11 cellular contexts compared by ENCODE assay signal in genomic region chr5:79561525-79561893, GRCh38. TPM values are rescaled to one million over a fixed set of nuclear protein-coding genes. Genes with fewer than 3 reads are reported as not detected.
A peak's percentile ranks its signal among the peaks of the same experiment; 100 is the strongest.
DNase-seq lines count a peak whose midpoint lies in the region; ATAC-seq, FAIRE-seq and TF ChIP-seq lines count a peak whose summit lies in the region.
"Had no signal": no experiment of that assay in that cellular context is flagged by ENCODE, and none has a peak within 500 bp of the region (broad histone marks: within the 10 kb centered on the region; RNA-seq: fewer than 3 reads in every experiment).

No MANE protein-coding gene starts in this region.

- CTCF ChIA-PET in K562 (lab: Yijun Ruan, JAX; ENCODE audit: low intra/inter-chr PET ratio), result no interaction called here

- FAIRE-seq in K562 (lab: Jason Lieb, UNC), result no peak

- 58% methylated on average over 3 of the region's 3 CpGs for WGBS in K562 (ENCODE audit: insufficient coverage, low coverage, missing lambda C conversion rate)

- no peaks in the 10 kb centered on the region for H3K27me3 Mint-ChIP-seq in stimulated activated naive CD8-positive, alpha-beta T cell treated with anti-CD3 and anti-CD28 coated beads, Interleukin-15, Interleukin-2, amounts not matched to agents 100 ng/mL and 50 ng/mL, for 24 hours

- no peaks in the 10 kb centered on the region; a peak in 1 of 5 replicates for H3K4me1 ChIP-seq in K562 (replicated peaks in 1 of 2; ENCODE audit: control insufficient read depth in 2 of 2, insufficient read depth in 2 of 2, low read length in 2 of 2)

- H3K4me2 ChIP-seq in K562 (ENCODE audit: insufficient read depth, low read length), result no peak overlapping the region

- H3K9me1 ChIP-seq in K562 (ENCODE audit: control insufficient read depth, insufficient read depth, low read length), result no peaks in the 10 kb centered on the region

- POLR2A ChIA-PET in K562 (lab: Yijun Ruan, JAX), result interaction anchor here (1.1 kb wide), 1 partner anchor 15 kb away, joined by 7 read pairs; no protein-coding TSS in a partner anchor

- no peak overlapping the region for H2AFZ ChIP-seq in K562 (ENCODE audit: low read depth, low read length)

- no peaks in the 10 kb centered on the region for H4K20me1 ChIP-seq in K562 (replicated peaks; ENCODE audit: control insufficient read depth, insufficient read depth, low read length)

- no peak for TF ChIP-seq CTCF in K562 (IDR thresholded peaks at IDR 0.05 in 2 of 3, conservative IDR thresholded peaks at IDR 0.05 in 1 of 3; ENCODE audit: insufficient read depth in 2 of 3, low read depth in 1 of 3, low read length in 3 of 3)

- peak overlapping the region; percentile 27 for H3K4me3 Mint-ChIP-seq in stimulated activated naive CD8-positive, alpha-beta T cell treated with anti-CD3 and anti-CD28 coated beads, Interleukin-15, Interleukin-2, amounts not matched to agents 100 ng/mL and 50 ng/mL, for 24 hours
- H3K4me3 Mint-ChIP-seq: CD4-positive, CD25-positive, alpha-beta regulatory T cell had no signal

- H3K27ac Mint-ChIP-seq in stimulated activated naive CD8-positive, alpha-beta T cell treated with anti-CD3 and anti-CD28 coated beads, Interleukin-15, Interleukin-2, amounts not matched to agents 100 ng/mL and 50 ng/mL, for 24 hours, result peak overlapping the region; percentile 98
- H3K27ac Mint-ChIP-seq: CD4-positive, CD25-positive, alpha-beta regulatory T cell had no signal

- no TSS peak for BruUV-seq in K562 (replicated peaks; lab: Mats Ljungman, UMichigan)

- TF ChIP-seq EP300 in K562 (IDR thresholded peaks at IDR 0.05; ENCODE audit: low read length), result no peak

- intact Hi-C loops in left ventricle myocardium superior (cut with micrococcal nuclease), result no loop called here
- intact Hi-C loops in cardiac septum (cut with DNase I), result loop anchor here (5.0 kb wide), 1 partner anchor 51 kb away; the partner anchor contains the start of gene TENT2
- intact Hi-C loops in K562 (cut with micrococcal nuclease), result no loop called here

- DNase-seq in left ventricle myocardium superior (no peak), cardiac septum (ENCODE audit: low spot score) (no peak), K562 (ENCODE audit: extremely low read depth in 1 of 4, low spot score in 3 of 4) (no peak), HCEC 1CT (no peak), Kasumi-1 (lab: John Stamatoyannopoulos, UW) (no peak)
- DNase-seq: NCI-H1105 treated with DMSO at 0.1 percent for 48 hours had no signal

- TF ChIP-seq RAD21 in K562 (CRISPR knock-in tag; conservative IDR thresholded peaks at IDR 0.05 in 1 of 2, IDR thresholded peaks at IDR 0.05 in 1 of 2), result no peak

- no peak for TF ChIP-seq POLR2A in K562 (conservative IDR thresholded peaks at IDR 0.05)

- H3K36me3 Mint-ChIP-seq in stimulated activated naive CD8-positive, alpha-beta T cell treated with anti-CD3 and anti-CD28 coated beads, Interleukin-15, Interleukin-2, amounts not matched to agents 100 ng/mL and 50 ng/mL, for 24 hours (ENCODE audit: low read depth), result peaks cover 5% of the 10 kb centered on the region
- H3K36me3 Mint-ChIP-seq: CD4-positive, CD25-positive, alpha-beta regulatory T cell had no signal

- no peak overlapping the region for H3K4me3 ChIP-seq in K562

- H3K79me2 ChIP-seq in K562 (ENCODE audit: control insufficient read depth, insufficient read depth, low read length), result no peaks in the 10 kb centered on the region

- peak; percentile 25 for ATAC-seq in left ventricle myocardium superior
- peak; percentile 41 for ATAC-seq in HG03460 (IDR thresholded peaks at IDR 0.05; ENCODE audit: unreplicated experiment)
- ATAC-seq in K562, result no peak
- ATAC-seq in HG03139 (IDR thresholded peaks at IDR 0.05; ENCODE audit: unreplicated experiment), result no peak

- H3K4me1 Mint-ChIP-seq in stimulated activated naive CD8-positive, alpha-beta T cell treated with anti-CD3 and anti-CD28 coated beads, Interleukin-15, Interleukin-2, amounts not matched to agents 100 ng/mL and 50 ng/mL, for 24 hours (ENCODE audit: low read depth), result peaks cover 42% of the 10 kb centered on the region

- in situ Hi-C loops in K562 (cut with MboI), result no loop called here

- H3K9ac ChIP-seq in K562 (ENCODE audit: insufficient read depth in 1 of 2, low read depth in 2 of 2, low read length in 2 of 2), result no peak overlapping the region

- H3K27ac ChIP-seq in K562 (ENCODE audit: extremely low read depth, low read depth, low read length), result no peak overlapping the region
- H3K27ac ChIP-seq: VCaP had no signal

- no peaks in the 10 kb centered on the region for H3K9me3 Mint-ChIP-seq in stimulated activated naive CD8-positive, alpha-beta T cell treated with anti-CD3 and anti-CD28 coated beads, Interleukin-15, Interleukin-2, amounts not matched to agents 100 ng/mL and 50 ng/mL, for 24 hours
- H3K9me3 Mint-ChIP-seq: CD4-positive, CD25-positive, alpha-beta regulatory T cell had no signal

- no peaks in the 10 kb centered on the region for H3K36me3 ChIP-seq in K562 (ENCODE audit: control insufficient read depth, insufficient read depth, low read length)

- no peaks in the 10 kb centered on the region for H3K27me3 ChIP-seq in K562 (ENCODE audit: control insufficient read depth in 2 of 2, insufficient read depth in 2 of 2, low read length in 2 of 2)

- no peaks in the 10 kb centered on the region for H3K9me3 ChIP-seq in K562 (replicated peaks; ENCODE audit: control insufficient read depth, insufficient read depth, low read depth, low read length)

TF ChIP-seq in K562, 482 proteins besides CTCF, POLR2A, EP300 and RAD21 (continues in another document):
- TF ChIP-seq ARID3A (IDR thresholded peaks at IDR 0.05; ENCODE audit: borderline replicate concordance, low read depth, low read length) (no peak), ZNF175 (CRISPR knock-in tag; IDR thresholded peaks at IDR 0.05; ENCODE audit: low read depth) (0 out of 2 replicates have a peak, but pooled peaks have one; percentile 35), NR2C2 (CRISPR knock-in tag; IDR thresholded peaks at IDR 0.05) (no peak), NR2C2 (tag; IDR thresholded peaks at IDR 0.05) (peak; percentile 24; the same call in 1 of the 2 replicates)

RNA-seq across cellular contexts. Expression of gene HOMER1, which starts 47.6 kb away (rescaled TPM):
- total RNA-seq in left ventricle myocardium superior (59.5 TPM), cardiac septum (67.4 TPM), K562 (2014; rRNA removed) (9.9 and 11.0 TPM in 2 replicates), K562 (2014; rRNA removed; fragmentation: Illumina TruSeq; extraction: Trizol) (30.1 and 31.0 TPM in 2 replicates), K562 (2015; rRNA removed; fragmentation: Illumina TruSeq; extraction: Trizol) (35.7 and 39.9 TPM in 2 replicates), K562 (2021) (18.6 and 19.2 TPM in 2 replicates)
- 9.6 and 22.9 TPM in 2 replicates for total RNA-seq in K562 (2011; cell fraction: chromatin; rRNA removed; ENCODE audit: low replicate concordance)
- total RNA-seq in K562 (2011; cell fraction: nucleolus; rRNA removed), result 7.6 and 9.0 TPM in 2 replicates
- total RNA-seq in K562 (2011; cell fraction: nucleoplasm; rRNA removed), result 10.0 and 12.4 TPM in 2 replicates
- polyA plus RNA-seq in K562 (2011; rRNA removed) (9.0 and 9.4 TPM in 2 replicates), K562 (2014; fragmentation: Illumina TruSeq; extraction: Trizol) (13.6 and 14.0 TPM in 2 replicates), K562 (2014; fragmentation: Nextera tagmentation; extraction: Ambion mirVana) (1 to 10 TPM; 6.3 to 8.4 TPM), K562 (2014; rRNA removed) (6.6 and 7.0 TPM in 2 replicates)
- 1.9 and 3.7 TPM in 2 replicates for polyA plus RNA-seq in K562 (2011; cell fraction: cytosol; rRNA removed)
- 2.7 and 3.4 TPM in 2 replicates for polyA plus RNA-seq in K562 (2011; cell fraction: nucleus; rRNA removed)
- polyA plus RNA-seq in K562 (2012), result 5.8 and 13.7 TPM in 2 replicates
- polyA minus RNA-seq in K562 (2011; rRNA and poly(A)+ RNA removed), result 36.1 and 36.9 TPM in 2 replicates
- 21.1 and 21.9 TPM in 2 replicates for polyA minus RNA-seq in K562 (2011; cell fraction: cytosol; rRNA and poly(A)+ RNA removed)
- polyA minus RNA-seq in K562 (2011; cell fraction: nucleus; rRNA and poly(A)+ RNA removed), result 10.6 and 18.3 TPM in 2 replicates

RNA-seq across cellular contexts. Expression of gene TENT2, which starts 50.7 kb away (rescaled TPM):
- total RNA-seq in left ventricle myocardium superior (34.7 TPM), cardiac septum (39.0 TPM), K562 (2014; rRNA removed) (43.5 and 58.8 TPM in 2 replicates), K562 (2014; rRNA removed; fragmentation: Illumina TruSeq; extraction: Trizol) (83.4 and 88.1 TPM in 2 replicates), K562 (2015; rRNA removed; fragmentation: Illumina TruSeq; extraction: Trizol) (81.0 and 84.3 TPM in 2 replicates), K562 (2021) (73.3 and 76.6 TPM in 2 replicates)
- total RNA-seq in K562 (2011; cell fraction: chromatin; rRNA removed; ENCODE audit: low replicate concordance), result 138 and 372 TPM in 2 replicates
- total RNA-seq in K562 (2011; cell fraction: nucleolus; rRNA removed), result 46.2 and 68.8 TPM in 2 replicates
- total RNA-seq in K562 (2011; cell fraction: nucleoplasm; rRNA removed), result 161 and 303 TPM in 2 replicates
- polyA plus RNA-seq in K562 (2011; rRNA removed) (98.3 and 111 TPM in 2 replicates), K562 (2014; fragmentation: Illumina TruSeq; extraction: Trizol) (63.3 and 84.4 TPM in 2 replicates), K562 (2014; fragmentation: Nextera tagmentation; extraction: Ambion mirVana) (10 to 100 TPM; 29.0 to 39.4 TPM), K562 (2014; rRNA removed) (38.5 and 44.3 TPM in 2 replicates)
- 48.3 and 64.7 TPM in 2 replicates for polyA plus RNA-seq in K562 (2011; cell fraction: cytosol; rRNA removed)
- 81.2 and 132 TPM in 2 replicates for polyA plus RNA-seq in K562 (2011; cell fraction: nucleus; rRNA removed)
- polyA plus RNA-seq in K562 (2012), result 36.8 and 45.9 TPM in 2 replicates
- polyA minus RNA-seq in K562 (2011; rRNA and poly(A)+ RNA removed), result 151 and 190 TPM in 2 replicates
- 45.4 and 47.5 TPM in 2 replicates for polyA minus RNA-seq in K562 (2011; cell fraction: cytosol; rRNA and poly(A)+ RNA removed)
- polyA minus RNA-seq in K562 (2011; cell fraction: nucleus; rRNA and poly(A)+ RNA removed), result 68.1 and 142 TPM in 2 replicates

Comparison
In these comparisons a context has a peak if more than half of its experiments do, and no peak if none do; other contexts are left out.
1. ATAC-seq: peak in left ventricle myocardium superior (single experiment) and HG03460 (single experiment); none in K562 (single experiment) and HG03139 (single experiment).